ENCODE assay signal across 1 cellular context in genomic region chr19:7916137-7916907, GRCh38.
TF ChIP-seq lines count a peak whose summit lies in the region.

No MANE protein-coding gene starts in this region.

TF ChIP-seq in K562, 482 proteins besides CTCF, POLR2A, EP300 and RAD21 (continued from another document):
- no peak for TF ChIP-seq MED1 (CRISPR knock-in tag; IDR thresholded peaks at IDR 0.05; ENCODE audit: borderline replicate concordance)
- TF ChIP-seq, protein P1, sequence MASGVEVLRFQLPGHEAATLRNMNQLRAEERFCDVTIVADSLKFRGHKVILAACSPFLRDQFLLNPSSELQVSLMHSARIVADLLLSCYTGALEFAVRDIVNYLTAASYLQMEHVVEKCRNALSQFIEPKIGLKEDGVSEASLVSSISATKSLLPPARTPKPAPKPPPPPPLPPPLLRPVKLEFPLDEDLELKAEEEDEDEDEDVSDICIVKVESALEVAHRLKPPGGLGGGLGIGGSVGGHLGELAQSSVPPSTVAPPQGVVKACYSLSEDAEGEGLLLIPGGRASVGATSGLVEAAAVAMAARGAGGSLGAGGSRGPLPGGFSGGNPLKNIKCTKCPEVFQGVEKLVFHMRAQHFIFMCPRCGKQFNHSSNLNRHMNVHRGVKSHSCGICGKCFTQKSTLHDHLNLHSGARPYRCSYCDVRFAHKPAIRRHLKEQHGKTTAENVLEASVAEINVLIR (CRISPR knock-in tag; IDR thresholded peaks at IDR 0.05) = no peak
- TF ChIP-seq KLF16 (IDR thresholded peaks at IDR 0.05) = no peak
- no peak for TF ChIP-seq ZNF212 (CRISPR knock-in tag; IDR thresholded peaks at IDR 0.05)
- peak; percentile 57 for TF ChIP-seq POLR2G (IDR thresholded peaks at IDR 0.05; ENCODE audit: low read depth, low read length)
- no peak for TF ChIP-seq RHOXF2B (CRISPR knock-in tag; conservative IDR thresholded peaks at IDR 0.05)
